In genomic region chr10:42768581-42769152, GRCh38 we compare ENCODE assay signal across 32 cellular contexts.
"Had no signal": no experiment of that assay in that cellular context is flagged by ENCODE, and none has a peak within 500 bp of the region (broad histone marks: within the 10 kb centered on the region; RNA-seq: fewer than 3 reads in every experiment).

No MANE protein-coding gene starts in this region.

- H3K4me1 Mint-ChIP-seq: activated CD4-positive, alpha-beta T cell treated with anti-CD3 and anti-CD28 coated beads for 36 hours; activated CD4-positive, alpha-beta T cell treated with anti-CD3 and anti-CD28 coated beads, Interleukin-2, amount 10 ng/mL, durations not matched to agents 7 days and 5 days; activated naive CD4-positive, alpha-beta T cell treated with anti-CD3 and anti-CD28 coated beads, Interleukin-2, amount 10 ng/mL, durations not matched to agents 7 days and 5 days; activated naive CD8-positive, alpha-beta T cell treated with anti-CD3 and anti-CD28 coated beads, Interleukin-2, amount 50 U/mL, for 24 hours; brain; WTC11 had no signal

- H3K36me3 Mint-ChIP-seq: activated naive CD4-positive, alpha-beta T cell treated with anti-CD3 and anti-CD28 coated beads, Interleukin-2, amount 10 ng/mL, durations not matched to agents 7 days and 5 days; brain; WTC11 had no signal

- H3K4me3 Mint-ChIP-seq: activated CD4-positive, alpha-beta T cell treated with anti-CD3 and anti-CD28 coated beads for 36 hours; activated CD4-positive, alpha-beta T cell treated with anti-CD3 and anti-CD28 coated beads, Interleukin-2, amount 10 ng/mL, durations not matched to agents 7 days and 5 days; activated CD8-positive, alpha-beta T cell treated with anti-CD3 and anti-CD28 coated beads, Interleukin-2, amount 10 ng/mL, durations not matched to agents 7 days and 5 days; activated naive CD4-positive, alpha-beta T cell treated with anti-CD3 and anti-CD28 coated beads, Interleukin-2, amount 10 ng/mL, durations not matched to agents 7 days and 5 days; activated naive CD8-positive, alpha-beta T cell; activated naive CD8-positive, alpha-beta T cell treated with anti-CD3 and anti-CD28 coated beads, Interleukin-2, amount 50 U/mL, for 24 hours; activated T-cell treated with anti-CD3 and anti-CD28 coated beads, Interleukin-2, amount 50 U/mL, for 24 hours; activated T-helper 1 cell treated with anti-CD3 and anti-CD28 coated beads, Interleukin-12 subunit alpha, Interleukin-12 subunit beta, Interleukin-2, Interleukin-4 antibody, amounts not matched to agents 30 ng/mL and 10 ng/mL and 1 ng/mL, durations not matched to agents 14 hours and 24 hours and 36 hours; brain; T-helper 1 cell treated with Interleukin-12 subunit alpha and Interleukin-12 subunit beta and Interleukin-4 antibody, amounts not matched to agents 30 μg/mL and 1 μg/mL, for 36 hours; T-helper 2 cell treated with Interferon-gamma antibody and Interleukin-4, amounts not matched to agents 5 μg/mL and 100 μg/mL, for 36 hours; WTC11 had no signal

- H3K27me3 ChIP-seq: Peyer's patch, SJSA1 had no signal

- H3K36me3 ChIP-seq: Peyer's patch, SJSA1 had no signal

- ATAC-seq: activated CD4-positive, alpha-beta T cell treated with anti-CD3 and anti-CD28 coated beads for 36 hours; activated CD4-positive, CD25-positive, alpha-beta regulatory T cell treated with anti-CD3 and anti-CD28 coated beads, Interleukin-2, amount 50 U/mL, for 24 hours; activated CD8-positive, alpha-beta T cell treated with anti-CD3 and anti-CD28 coated beads, Interleukin-2, amount 10 ng/mL, durations not matched to agents 7 days and 5 days; activated naive CD8-positive, alpha-beta T cell treated with anti-CD3 and anti-CD28 coated beads, Interleukin-2, amount 50 U/mL, for 24 hours; WTC11 had no signal

- H3K9ac ChIP-seq: SK-N-SH had no signal

- H3K9me3 ChIP-seq: SJSA1, SK-N-SH had no signal

- H3K9me2 ChIP-seq: SK-N-SH had no signal

- H3K4me1 ChIP-seq: Peyer's patch, SJSA1 had no signal

- H3K4me3 ChIP-seq: Peyer's patch, SJSA1 had no signal

- H3K27ac Mint-ChIP-seq: activated CD4-positive, alpha-beta T cell treated with anti-CD3 and anti-CD28 coated beads for 36 hours; activated CD4-positive, alpha-beta T cell treated with anti-CD3 and anti-CD28 coated beads, Interleukin-2, amount 10 ng/mL, durations not matched to agents 7 days and 5 days; activated CD8-positive, alpha-beta T cell treated with anti-CD3 and anti-CD28 coated beads, Interleukin-2, amount 10 ng/mL, durations not matched to agents 7 days and 5 days; activated naive CD4-positive, alpha-beta T cell treated with anti-CD3 and anti-CD28 coated beads, Interleukin-2, amount 10 ng/mL, durations not matched to agents 7 days and 5 days; activated naive CD8-positive, alpha-beta T cell treated with anti-CD3 and anti-CD28 coated beads, Interleukin-2, amount 50 U/mL, for 24 hours; activated T-cell treated with anti-CD3 and anti-CD28 coated beads, Interleukin-2, amount 50 U/mL, for 24 hours; activated T-helper 1 cell treated with anti-CD3 and anti-CD28 coated beads, Interleukin-12 subunit alpha, Interleukin-12 subunit beta, Interleukin-2, Interleukin-4 antibody, amounts not matched to agents 30 ng/mL and 10 ng/mL and 1 ng/mL, durations not matched to agents 14 hours and 24 hours and 36 hours; brain; T-helper 1 cell treated with Interleukin-12 subunit alpha and Interleukin-12 subunit beta and Interleukin-4 antibody, amounts not matched to agents 30 μg/mL and 1 μg/mL, for 36 hours; T-helper 2 cell treated with Interferon-gamma antibody and Interleukin-4, amounts not matched to agents 5 μg/mL and 100 μg/mL, for 36 hours; WTC11 had no signal

- DNase-seq: activated CD4-positive, alpha-beta T cell treated with anti-CD3 and anti-CD28 coated beads for 36 hours; activated CD4-positive, alpha-beta T cell treated with anti-CD3 and anti-CD28 coated beads, Interleukin-2, amount 10 ng/mL, durations not matched to agents 7 days and 5 days; activated CD4-positive, alpha-beta T cell treated with anti-CD3 and anti-CD28 coated beads, Interleukin-2, amount 50 U/mL, for 48 hours; activated CD8-positive, alpha-beta T cell treated with anti-CD3 and anti-CD28 coated beads, Interleukin-2, amount 10 ng/mL, durations not matched to agents 7 days and 5 days; activated naive CD4-positive, alpha-beta T cell treated with anti-CD3 and anti-CD28 coated beads, Interleukin-2, amount 10 ng/mL, durations not matched to agents 7 days and 5 days; activated naive CD8-positive, alpha-beta T cell treated with anti-CD3 and anti-CD28 coated beads, Interleukin-2, amount 50 U/mL, for 24 hours; activated T-cell treated with anti-CD3 and anti-CD28 coated beads, Interleukin-2, amount 50 U/mL, for 24 hours; anterior cingulate cortex; cerebellar nuclear complex; KG1; MM.1S; MV-4-11; NCI-H1092; NCI-H1436 treated with DMSO at 0.1 percent for 48 hours; NCI-H1694 treated with DMSO at 0.1 percent for 48 hours; NCI-H2029; NCI-H510A; NCI-H526; NCI-H748 treated with DMSO at 0.1 percent for 48 hours; PC-3; Peyer's patch; RPMI8226; SHP77 treated with DMSO at 0.1 percent for 48 hours had no signal

- H3K9me3 Mint-ChIP-seq: activated CD4-positive, alpha-beta T cell treated with anti-CD3 and anti-CD28 coated beads, Interleukin-2, amount 10 ng/mL, durations not matched to agents 7 days and 5 days; activated naive CD8-positive, alpha-beta T cell treated with anti-CD3 and anti-CD28 coated beads, Interleukin-2, amount 50 U/mL, for 24 hours; activated T-helper 1 cell treated with anti-CD3 and anti-CD28 coated beads, Interleukin-12 subunit alpha, Interleukin-12 subunit beta, Interleukin-2, Interleukin-4 antibody, amounts not matched to agents 30 ng/mL and 10 ng/mL and 1 ng/mL, durations not matched to agents 14 hours and 24 hours and 36 hours; T-helper 1 cell treated with Interleukin-12 subunit alpha and Interleukin-12 subunit beta and Interleukin-4 antibody, amounts not matched to agents 30 μg/mL and 1 μg/mL, for 36 hours; T-helper 2 cell treated with Interferon-gamma antibody and Interleukin-4, amounts not matched to agents 5 μg/mL and 100 μg/mL, for 36 hours had no signal

- H3K27ac ChIP-seq: Peyer's patch, SJSA1 had no signal
